1 cellular context compared by ENCODE assay signal in the genomic region with DNA sequence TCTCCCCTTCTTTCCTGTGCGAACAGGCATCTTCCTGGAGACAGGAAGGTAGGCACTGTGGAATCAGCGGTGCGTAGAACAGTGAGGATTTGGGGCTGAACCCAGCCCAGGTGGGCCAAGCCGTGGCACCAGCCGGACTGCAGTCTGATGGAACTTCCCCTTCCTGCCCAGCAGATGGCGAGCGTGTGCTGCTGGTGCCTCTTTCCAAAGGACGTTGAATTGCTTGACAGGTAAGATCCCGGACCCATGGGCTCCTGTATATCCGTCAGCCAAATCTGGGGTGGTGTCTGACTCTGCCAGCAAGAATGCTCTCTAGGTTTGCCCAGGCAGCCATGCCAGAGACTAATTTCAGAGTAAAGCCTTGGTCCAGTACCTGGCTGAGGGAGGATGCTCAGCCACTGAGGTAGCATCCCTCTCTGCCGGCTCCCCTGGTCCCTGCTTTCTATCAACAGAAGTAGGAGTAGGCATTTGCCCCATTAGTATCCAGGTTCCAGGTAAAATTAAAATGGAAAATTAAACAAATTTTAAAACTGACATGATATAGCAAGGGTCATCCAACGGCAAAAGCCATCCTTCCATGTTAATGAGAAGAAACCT.
TF ChIP-seq lines count a peak whose summit lies in the region.

No MANE protein-coding gene starts in this region.

TF ChIP-seq in WTC11, 78 proteins besides CTCF, POLR2A, EP300 and RAD21 (continued from another document):
- TF ChIP-seq FOXP4 (CRISPR knock-in tag; IDR thresholded peaks at IDR 0.05): no peak
TF ChIP-seq in WTC11: peak in this region for 0.
